In the genomic region with DNA sequence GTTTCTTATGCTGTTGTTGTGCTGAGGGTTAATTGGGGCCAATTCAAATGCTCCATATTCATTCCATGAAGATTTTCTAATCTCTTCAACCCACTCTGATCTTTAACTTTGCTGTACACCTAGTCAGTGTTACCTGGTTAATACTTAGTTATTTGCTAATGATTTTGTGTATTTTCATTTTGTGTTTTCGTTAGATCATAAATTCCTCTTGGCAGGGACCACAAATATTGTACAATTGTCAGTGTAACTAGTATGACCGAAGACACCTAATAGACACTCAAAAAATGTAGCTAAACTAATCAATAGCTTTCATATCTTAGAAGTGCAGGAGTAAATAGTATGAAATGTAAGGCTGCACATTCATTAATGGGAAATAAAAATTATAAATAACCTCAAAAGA, we compare ENCODE assay signal across 8 cellular contexts.
"Had no signal": no experiment of that assay in that cellular context is flagged by ENCODE, and none has a peak within 500 bp of the region (broad histone marks: within the 10 kb centered on the region; RNA-seq: fewer than 3 reads in every experiment).

No MANE protein-coding gene starts in this region.

- FAIRE-seq: HepG2, HTR-8/SVneo, K562 had no signal

- H3K27ac ChIP-seq: HL-60, KMS-11 had no signal

- H3K4me2 ChIP-seq: KMS-11 had no signal

- DNase-seq: IMR-90, KBM-7, KG1 had no signal

- H3K4me3 ChIP-seq: K562 had no signal

- ATAC-seq: HepG2, K562 had no signal
